24 cellular contexts compared by ENCODE assay signal in genomic region chr3:24437326-24437725, GRCh38. TPM values are rescaled to one million over a fixed set of nuclear protein-coding genes. Genes with fewer than 3 reads are reported as not detected.
"Had no signal": no experiment of that assay in that cellular context is flagged by ENCODE, and none has a peak within 500 bp of the region (broad histone marks: within the 10 kb centered on the region; RNA-seq: fewer than 3 reads in every experiment).

No MANE protein-coding gene starts in this region.

- H3K9me3 ChIP-seq: gastrocnemius medialis, heart right ventricle, left lung, prostate gland, spleen, testis, tibial artery, uterus had no signal

- H3K27me3 ChIP-seq: gastrocnemius medialis, heart right ventricle, left lung, spleen, testis, tibial artery, uterus had no signal

- H3K27ac ChIP-seq: heart right ventricle, left lung, prostate gland, skin epidermis, spleen, testis, tibial artery, uterus had no signal

- H3K4me3 ChIP-seq: gastrocnemius medialis, heart right ventricle, left lung, prostate gland, skin epidermis, spleen, testis, tibial artery, uterus had no signal

- H3K4me1 ChIP-seq: left lung, prostate gland, spleen, testis, uterus had no signal

- DNase-seq: cortex of kidney; gastrocnemius medialis; glutamatergic neuron; heart right ventricle; hypothalamus; immature natural killer cell; islet precursor cell; left cardiac atrium; left lung; mesendoderm; midbrain; naive thymus-derived CD4-positive, alpha-beta T cell; nephron progenitor cell; nucleus accumbens; right cardiac atrium; spleen; stimulated activated CD4-positive, alpha-beta T cell treated with anti-CD3 and anti-CD28 coated beads, Interleukin-4, amount 100 ng/mL, for 4 hours; stimulated activated naive CD8-positive, alpha-beta T cell treated with anti-CD3 and anti-CD28 coated beads, Interleukin-15, Interleukin-2, amounts not matched to agents 100 U/mL and 50 U/mL, for 24 hours; substantia nigra; testis; tibial artery; uterus had no signal

- H3K36me3 ChIP-seq: gastrocnemius medialis, heart right ventricle, left lung, prostate gland, spleen, tibial artery, uterus had no signal

RNA-seq across cellular contexts. Expression of gene THRB, which starts 57.3 kb away (rescaled TPM):
- polyA plus RNA-seq: immature natural killer cell had no signal
